Comparison of ENCODE assay signal across 15 cellular contexts in genomic region chr2:186429095-186429494, GRCh38. TPM values are rescaled to one million over a fixed set of nuclear protein-coding genes. Genes with fewer than 3 reads are reported as not detected.
A peak's percentile ranks its signal among the peaks of the same experiment; 100 is the strongest.
DNase-seq lines count a peak whose midpoint lies in the region; ATAC-seq and TF ChIP-seq lines count a peak whose summit lies in the region.
"Had no signal": no experiment of that assay in that cellular context is flagged by ENCODE, and none has a peak within 500 bp of the region (broad histone marks: within the 10 kb centered on the region; RNA-seq: fewer than 3 reads in every experiment).

No MANE protein-coding gene starts in this region.

- no peak overlapping the region for H3K4me2 ChIP-seq in PC-3 (ENCODE audit: low read length)
- no peak overlapping the region for H3K4me2 ChIP-seq in smooth muscle cell

- BruUV-seq in PC-3 (replicated peaks; lab: Mats Ljungman, UMichigan) = no TSS peak

- CTCF ChIA-PET in PC-3 (lab: Charles Lee) = no interaction called here

- H3K27ac ChIP-seq in PC-3 (ENCODE audit: low read length) (no peak overlapping the region), smooth muscle cell (ENCODE audit: low read depth) (peak overlapping the region; percentile 40)
- H3K27ac ChIP-seq: Peyer's patch had no signal

- H3K9ac ChIP-seq in PC-3 (ENCODE audit: low read length) (no peak overlapping the region), smooth muscle cell (ENCODE audit: low read depth) (no peak overlapping the region)

- no peak overlapping the region for H2AFZ ChIP-seq in PC-3 (ENCODE audit: low read length)
- no peak overlapping the region for H2AFZ ChIP-seq in smooth muscle cell (ENCODE audit: low read depth)

- H3F3A ChIP-seq in PC-3 (ENCODE audit: low read length, unreplicated experiment) (no peaks in the 10 kb centered on the region), smooth muscle cell (ENCODE audit: low read depth) (no peaks in the 10 kb centered on the region)

- H3K9me3 ChIP-seq in PC-3 (ENCODE audit: low read length) (no peaks in the 10 kb centered on the region), smooth muscle cell (replicated peaks; ENCODE audit: low read depth) (no peaks in the 10 kb centered on the region)
- H3K9me3 ChIP-seq: HAP-1, Peyer's patch had no signal

- H3K27me3 ChIP-seq in PC-3 (ENCODE audit: low read length) (no peaks in the 10 kb centered on the region), smooth muscle cell (ENCODE audit: low read depth) (no peaks in the 10 kb centered on the region)
- H3K27me3 ChIP-seq: Peyer's patch had no signal

- H4K20me1 ChIP-seq in PC-3 (ENCODE audit: low read length) = no peaks in the 10 kb centered on the region
- no peaks in the 10 kb centered on the region for H4K20me1 ChIP-seq in smooth muscle cell (ENCODE audit: low read depth)

- H3K4me3 ChIP-seq in PC-3 (ENCODE audit: low read length) (no peak overlapping the region), fibroblast of mammary gland (ENCODE audit: control insufficient read depth, low read depth, low read length) (no peak overlapping the region), smooth muscle cell (no peak overlapping the region)
- H3K4me3 ChIP-seq: HAP-1, Peyer's patch had no signal

- POLR2A ChIA-PET in PC-3 (lab: Charles Lee; ENCODE audit: unreplicated experiment) = no interaction called here

- intact Hi-C loops in PC-3 (cut with micrococcal nuclease) = loop anchor here (10.0 kb wide), 1 partner anchor 294 kb away; no protein-coding TSS in a partner anchor

- no peaks in the 10 kb centered on the region for H3K36me3 ChIP-seq in PC-3 (ENCODE audit: low read depth, low read length)
- no peaks in the 10 kb centered on the region for H3K36me3 ChIP-seq in smooth muscle cell (ENCODE audit: low read depth)
- H3K36me3 ChIP-seq: HAP-1, Peyer's patch had no signal

- DNase-seq in HCEC 1CT (peak; percentile 34), PC-3 (peak; percentile 50), fibroblast of mammary gland (ENCODE audit: low read depth) (peak; percentile 69), smooth muscle cell (lab: John Stamatoyannopoulos, UW; ENCODE audit: unreplicated experiment) (no peak), DMS53 (lab: John Stamatoyannopoulos, UW) (no peak), NCI-H146 treated with DMSO at 0.1 percent for 48 hours (lab: John Stamatoyannopoulos, UW; ENCODE audit: unreplicated experiment) (no peak)
- DNase-seq in stimulated activated CD4-positive, alpha-beta T cell treated with anti-CD3 and anti-CD28 coated beads, Interleukin-4, amount 100 ng/mL, for 1 hour = no peak
- DNase-seq: C1 segment of cervical spinal cord, DMS 273 treated with DMSO at 0.1 percent for 48 hours, NCI-H1092 treated with DMSO at 0.1 percent for 48 hours, NCI-H1694 treated with DMSO at 0.1 percent for 48 hours, NCI-H774, Peyer's patch, SHP77 had no signal

- no peaks in the 10 kb centered on the region for H3K9me2 ChIP-seq in PC-3 (replicated peaks; ENCODE audit: low read length)

- H3K79me2 ChIP-seq in PC-3 (ENCODE audit: low read length) (no peaks in the 10 kb centered on the region), smooth muscle cell (ENCODE audit: low read depth) (no peaks in the 10 kb centered on the region)

- peaks cover 27% of the 10 kb centered on the region for H3K4me1 ChIP-seq in PC-3 (ENCODE audit: insufficient read depth, low read length)
- H3K4me1 ChIP-seq in smooth muscle cell (ENCODE audit: low read depth) = no peaks in the 10 kb centered on the region
- H3K4me1 ChIP-seq: HAP-1 had no signal

- TF ChIP-seq CTCF in PC-3 (conservative IDR thresholded peaks at IDR 0.05; ENCODE audit: low read depth, low read length) = no peak
- no peak for TF ChIP-seq CTCF in fibroblast of mammary gland (conservative IDR thresholded peaks at IDR 0.05; ENCODE audit: control insufficient read depth, insufficient read depth, low read depth, low read length)
- TF ChIP-seq CTCF in smooth muscle cell (IDR thresholded peaks at IDR 0.05; ENCODE audit: borderline replicate concordance, insufficient read depth, poor library complexity, severe bottlenecking) = no peak

- peak; percentile 61 for ATAC-seq in PC-3

RNA-seq across cellular contexts. Expression of gene ZC3H15, which starts 57.0 kb away (rescaled TPM):
- total RNA-seq in PC-3 (2014; rRNA removed) = 58.2 and 64.9 TPM in 2 replicates
- 57.1 and 93.8 TPM in 2 replicates for total RNA-seq in smooth muscle cell
- polyA plus RNA-seq in smooth muscle cell = 67.7 and 86.7 TPM in 2 replicates

Comparison
In these comparisons a context has a peak if more than half of its experiments do, and no peak if none do; other contexts are left out.
1. DNase-seq: peak in HCEC 1CT (single experiment), PC-3 (single experiment) and fibroblast of mammary gland (single experiment); none in smooth muscle cell (single experiment), DMS53 (single experiment), stimulated activated CD4-positive, alpha-beta T cell treated with anti-CD3 and anti-CD28 coated beads, Interleukin-4, amount 100 ng/mL, for 1 hour (single experiment) and NCI-H146 treated with DMSO at 0.1 percent for 48 hours (single experiment).